In the genomic region with DNA sequence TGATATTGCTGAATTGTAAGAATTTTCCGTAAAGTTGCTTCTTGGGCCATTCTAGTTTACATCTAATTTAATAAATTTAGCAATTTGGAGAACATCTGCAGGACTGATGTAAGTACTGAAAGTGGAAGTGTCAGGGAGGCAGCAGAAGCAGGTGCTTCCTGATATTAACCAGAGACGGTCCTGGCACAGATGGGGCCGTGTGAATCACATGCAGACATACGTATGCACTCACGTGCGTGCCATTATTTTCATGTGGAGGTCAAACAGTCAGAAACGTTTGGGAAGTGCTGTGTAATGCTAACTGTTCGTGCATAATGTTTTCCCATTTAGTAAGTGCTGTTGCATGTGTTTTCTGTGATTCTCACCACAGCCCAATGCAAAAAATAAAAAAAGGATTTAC, we compare ENCODE assay signal across 8 cellular contexts.
DNase-seq lines count a peak whose midpoint lies in the region; ATAC-seq, FAIRE-seq and TF ChIP-seq lines count a peak whose summit lies in the region.

No MANE protein-coding gene starts in this region.

- 30% methylated on average over 8 of the region's 8 CpGs for WGBS in esophagus muscularis mucosa
- 7 to 19% (median 12%) methylated on average over 8 of the region's 8 CpGs for WGBS in spleen, 5 donors

- ATAC-seq in CD8-positive, alpha-beta T cell: peak; percentile 85
- ATAC-seq in GM21390 (IDR thresholded peaks at IDR 0.05; ENCODE audit: unreplicated experiment): peak; percentile 84

- H3K9me3 Mint-ChIP-seq in CD8-positive, alpha-beta T cell: no peaks in the 10 kb centered on the region
- H3K9me3 Mint-ChIP-seq in activated CD4-positive, alpha-beta T cell treated with anti-CD3 and anti-CD28 coated beads, Interleukin-2, amount 10 ng/mL, durations not matched to agents 24 days and 14 days: no peaks in the 10 kb centered on the region

- peaks cover 69% of the 10 kb centered on the region for H3K36me3 Mint-ChIP-seq in CD8-positive, alpha-beta T cell
- peaks cover 33% of the 10 kb centered on the region for H3K36me3 Mint-ChIP-seq in activated CD4-positive, alpha-beta T cell treated with anti-CD3 and anti-CD28 coated beads, Interleukin-2, amount 10 ng/mL, durations not matched to agents 24 days and 14 days (ENCODE audit: low read depth)

- POLR2A ChIA-PET in CD8-positive, alpha-beta T cell (lab: Charles Lee): no interaction called here

- DNase-seq in CD8-positive, alpha-beta T cell: peak; percentile 38 to 87 (median 62)
- DNase-seq in KG1 (lab: John Stamatoyannopoulos, UW) (peak; percentile 85), esophagus muscularis mucosa (ENCODE audit: extremely low spot score) (peak; percentile 96), spleen (peak; percentile 92), H54 (ENCODE audit: insufficient read length, low spot score) (no peak), NCI-H345 treated with DMSO at 0.1 percent for 48 hours (lab: John Stamatoyannopoulos, UW; ENCODE audit: unreplicated experiment) (no peak)
- DNase-seq in activated CD4-positive, alpha-beta T cell treated with anti-CD3 and anti-CD28 coated beads, Interleukin-2, amount 10 ng/mL, durations not matched to agents 24 days and 14 days: peak; percentile 88

- TF ChIP-seq POLR2A in esophagus muscularis mucosa (IDR thresholded peaks at IDR 0.05; ENCODE audit: low read depth) (no peak), spleen (IDR thresholded peaks at IDR 0.05) (no peak), H54 (IDR thresholded peaks at IDR 0.05; ENCODE audit: low read depth, low read length) (no peak)

- peak overlapping the region; percentile 23 for H3K4me3 ChIP-seq in CD8-positive, alpha-beta T cell (ENCODE audit: low read depth, low read length)
- no peak overlapping the region for H3K4me3 ChIP-seq in esophagus muscularis mucosa
- H3K4me3 ChIP-seq in spleen: peak overlapping the region in 3 of 8 donors; percentile 7 to 37 (median 11)

- H3K4me3 Mint-ChIP-seq in CD8-positive, alpha-beta T cell: peak overlapping the region; percentile 78
- H3K4me3 Mint-ChIP-seq in activated CD4-positive, alpha-beta T cell treated with anti-CD3 and anti-CD28 coated beads, Interleukin-2, amount 10 ng/mL, durations not matched to agents 24 days and 14 days: peak overlapping the region; percentile 82

- TF ChIP-seq CTCF in CD8-positive, alpha-beta T cell (IDR thresholded peaks at IDR 0.05): no peak
- TF ChIP-seq CTCF in esophagus muscularis mucosa (IDR thresholded peaks at IDR 0.05) (no peak), spleen (IDR thresholded peaks at IDR 0.05 in 8 of 11, conservative IDR thresholded peaks at IDR 0.05 in 3 of 11) (no peak)

- CTCF ChIA-PET in CD8-positive, alpha-beta T cell (lab: Charles Lee): interaction anchor here (1.3 kb wide), 1 partner anchor 17 kb away, joined by 3 read pairs; no protein-coding TSS in a partner anchor

- FAIRE-seq in H54 (lab: Jason Lieb, UNC): no peak

- peak overlapping the region; percentile 97 for H3K27ac Mint-ChIP-seq in CD8-positive, alpha-beta T cell
- peak overlapping the region; percentile 93 for H3K27ac Mint-ChIP-seq in activated CD4-positive, alpha-beta T cell treated with anti-CD3 and anti-CD28 coated beads, Interleukin-2, amount 10 ng/mL, durations not matched to agents 24 days and 14 days

- intact Hi-C loops in CD8-positive, alpha-beta T cell (cut with DNase I, micrococcal nuclease): loop anchor here (2.0 to 5.0 kb wide), 5 partner anchors 34 to 170 kb away; partner anchors contain the start of gene PPP2R5C (in 1 of the 2)
- intact Hi-C loops in activated CD4-positive, alpha-beta T cell treated with anti-CD3 and anti-CD28 coated beads, Interleukin-2, amount 10 ng/mL, durations not matched to agents 24 days and 14 days (cut with micrococcal nuclease): loop anchor here (1.0 to 5.0 kb wide), 5 partner anchors 34 to 170 kb away; partner anchors contain the start of gene DYNC1H1
- intact Hi-C loops in esophagus muscularis mucosa (cut with DNase I): no loop called here
- intact Hi-C loops in spleen (cut with DNase I; ENCODE audit: low total_unique reads): no loop called here

- H3K27me3 Mint-ChIP-seq in CD8-positive, alpha-beta T cell (ENCODE audit: low read depth): no peaks in the 10 kb centered on the region
- H3K27me3 Mint-ChIP-seq in activated CD4-positive, alpha-beta T cell treated with anti-CD3 and anti-CD28 coated beads, Interleukin-2, amount 10 ng/mL, durations not matched to agents 24 days and 14 days: no peaks in the 10 kb centered on the region

- peaks cover 16% of the 10 kb centered on the region for H3K36me3 ChIP-seq in CD8-positive, alpha-beta T cell (ENCODE audit: insufficient read depth, low read length)
- H3K36me3 ChIP-seq in esophagus muscularis mucosa (peaks cover 0 to 7% (median 0%) of the 10 kb centered on the region in 4 donors), spleen (peaks cover 0 to 40% (median 2%) of the 10 kb centered on the region in 6 donors)

- TF ChIP-seq EP300 in esophagus muscularis mucosa (IDR thresholded peaks at IDR 0.05): peak; percentile 87

- peaks cover 81% of the 10 kb centered on the region for H3K4me1 Mint-ChIP-seq in CD8-positive, alpha-beta T cell (ENCODE audit: low read depth)
- peaks cover 67% of the 10 kb centered on the region for H3K4me1 Mint-ChIP-seq in activated CD4-positive, alpha-beta T cell treated with anti-CD3 and anti-CD28 coated beads, Interleukin-2, amount 10 ng/mL, durations not matched to agents 24 days and 14 days

- H3K27ac ChIP-seq in CD8-positive, alpha-beta T cell (ENCODE audit: low read depth, low read length): peak overlapping the region; percentile 45
- peak overlapping the region; percentile 9 to 78 (median 68) for H3K27ac ChIP-seq in esophagus muscularis mucosa (replicated peaks in 1 of 4)
- peak overlapping the region; percentile 32 to 90 (median 78) for H3K27ac ChIP-seq in spleen

- H3K4me1 ChIP-seq in CD8-positive, alpha-beta T cell (ENCODE audit: insufficient read depth, low read length): peaks cover 58% of the 10 kb centered on the region
- H3K4me1 ChIP-seq in esophagus muscularis mucosa (peaks cover 36 to 75% (median 63%) of the 10 kb centered on the region in 4 donors), spleen (peaks cover 46 to 96% (median 80%) of the 10 kb centered on the region in 6 donors)

- H3K27me3 ChIP-seq in CD8-positive, alpha-beta T cell (ENCODE audit: insufficient read depth, low read length): no peaks in the 10 kb centered on the region
- no peaks in the 10 kb centered on the region for H3K27me3 ChIP-seq in esophagus muscularis mucosa
- H3K27me3 ChIP-seq in spleen (replicated peaks in 1 of 7): no peaks in the 10 kb centered on the region

- no peaks in the 10 kb centered on the region for H3K9me3 ChIP-seq in CD8-positive, alpha-beta T cell (ENCODE audit: low read length)
- H3K9me3 ChIP-seq in esophagus muscularis mucosa: no peaks in the 10 kb centered on the region
- no peaks in the 10 kb centered on the region for H3K9me3 ChIP-seq in spleen

Comparison
In these comparisons a context has a peak if more than half of its experiments do, and no peak if none do; other contexts are left out.
1. DNase-seq: peak in CD8-positive, alpha-beta T cell (7 of 7), KG1 (single experiment), activated CD4-positive, alpha-beta T cell treated with anti-CD3 and anti-CD28 coated beads, Interleukin-2, amount 10 ng/mL, durations not matched to agents 24 days and 14 days (single experiment), esophagus muscularis mucosa (single experiment) and spleen (single experiment); none in H54 (single experiment) and NCI-H345 treated with DMSO at 0.1 percent for 48 hours (single experiment).
2. intact Hi-C loops: an anchor here in CD8-positive, alpha-beta T cell (2.0 to 5.0 kb wide) and activated CD4-positive, alpha-beta T cell treated with anti-CD3 and anti-CD28 coated beads, Interleukin-2, amount 10 ng/mL, durations not matched to agents 24 days and 14 days (1.0 to 5.0 kb wide); none called in esophagus muscularis mucosa and spleen.
3. Peak in every context shown above with its lines, with median percentiles within 50 percentile points of each other: H3K27ac ChIP-seq.